17 cellular contexts compared by ENCODE assay signal in genomic region chr2:218392459-218392858, GRCh38. TPM values are rescaled to one million over a fixed set of nuclear protein-coding genes. Genes with fewer than 3 reads are reported as not detected.
DNase-seq lines count a peak whose midpoint lies in the region; ATAC-seq and TF ChIP-seq lines count a peak whose summit lies in the region.
"Had no signal": no experiment of that assay in that cellular context is flagged by ENCODE, and none has a peak within 500 bp of the region (broad histone marks: within the 10 kb centered on the region; RNA-seq: fewer than 3 reads in every experiment).

No MANE protein-coding gene starts in this region.

- H3K9me3 Mint-ChIP-seq in memory B cell = no peaks in the 10 kb centered on the region
- H3K9me3 Mint-ChIP-seq in glutamatergic neuron (ENCODE audit: unreplicated experiment) = peaks cover 9% of the 10 kb centered on the region
- H3K9me3 Mint-ChIP-seq: HFFc6 had no signal

- H3K9me3 ChIP-seq in BLaER1 = no peaks in the 10 kb centered on the region
- H3K9me3 ChIP-seq: BE2C had no signal

- no peaks in the 10 kb centered on the region for H4K20me1 ChIP-seq in BLaER1

- H3K4me1 ChIP-seq in BLaER1 = peaks cover 60% of the 10 kb centered on the region

- H3K36me3 Mint-ChIP-seq in memory B cell = no peaks in the 10 kb centered on the region
- H3K36me3 Mint-ChIP-seq in glutamatergic neuron (ENCODE audit: unreplicated experiment) = no peaks in the 10 kb centered on the region
- H3K36me3 Mint-ChIP-seq: CD4-positive, CD25-positive, alpha-beta regulatory T cell had no signal

- H3K27ac Mint-ChIP-seq in memory B cell (peak overlapping the region; percentile 32), glutamatergic neuron (ENCODE audit: unreplicated experiment) (no peak overlapping the region)
- H3K27ac Mint-ChIP-seq: HFFc6 had no signal

- no peak for TF ChIP-seq CTCF in RWPE1 (conservative IDR thresholded peaks at IDR 0.05; ENCODE audit: low read depth)
- TF ChIP-seq CTCF in glutamatergic neuron (IDR thresholded peaks at IDR 0.05; ENCODE audit: partially characterized antibody, unreplicated experiment) = no peak

- H3K4me1 Mint-ChIP-seq in memory B cell (peaks cover 19% of the 10 kb centered on the region), glutamatergic neuron (ENCODE audit: low read depth, unreplicated experiment) (peaks cover 8% of the 10 kb centered on the region)

- no peak for DNase-seq in RWPE1 (ENCODE audit: low spot score)
- DNase-seq in memory B cell (ENCODE audit: low spot score in 2 of 2) = no peak
- DNase-seq in NOMO-1 treated with dmso at 0.1 percent for 144 hours (lab: John Stamatoyannopoulos, UW; ENCODE audit: unreplicated experiment) = no peak
- DNase-seq in glutamatergic neuron = no peak
- DNase-seq in kidney tubule cell (ENCODE audit: low spot score) = no peak
- DNase-seq: BE2C; Calu3; CD4-positive, CD25-positive, alpha-beta regulatory T cell; DMS 273 treated with DMSO at 0.1 percent for 48 hours; HCEC 1CT; HFFc6; IMR-90; KG1 had no signal

- 0 out of 2 replicates have a peak overlapping the region, but pooled peaks have one; percentile 29 for H3K9ac ChIP-seq in BLaER1

- H3K4me3 Mint-ChIP-seq in memory B cell = no peak overlapping the region
- H3K4me3 Mint-ChIP-seq in glutamatergic neuron (ENCODE audit: unreplicated experiment) = no peak overlapping the region
- H3K4me3 Mint-ChIP-seq: HFFc6 had no signal

- peak overlapping the region; percentile 99 for H3K4me2 ChIP-seq in BLaER1

- ATAC-seq in memory B cell (ENCODE audit: low read depth) = no peak

- H3K27me3 Mint-ChIP-seq in memory B cell (no peaks in the 10 kb centered on the region), glutamatergic neuron (ENCODE audit: unreplicated experiment) (peaks cover 8% of the 10 kb centered on the region)

- H3K36me3 ChIP-seq in BLaER1 = no peaks in the 10 kb centered on the region
- H3K36me3 ChIP-seq: BE2C had no signal

- CTCF ChIA-PET in RWPE1 (lab: Yijun Ruan, JAX) = interaction anchor here (0.6 to 1.6 kb wide), 2 partner anchors 91 to 291 kb away, joined by 5 to 6 read pairs; no protein-coding TSS in a partner anchor

- H3K4me3 ChIP-seq in BLaER1 = no peak overlapping the region

- H3K27ac ChIP-seq in BLaER1 = 0 out of 2 replicates have a peak overlapping the region, but pooled peaks have one; percentile 51
- peak overlapping the region; percentile 19 for H3K27ac ChIP-seq in RWPE1
- H3K27ac ChIP-seq: HL-60 had no signal

- POLR2A ChIA-PET in RWPE1 (lab: Yijun Ruan, JAX; ENCODE audit: low non-redundant PET) = no interaction called here

- H3K27me3 ChIP-seq in BLaER1 = peaks cover 8% of the 10 kb centered on the region

RNA-seq across cellular contexts. Expression of gene CTDSP1, which starts 7.2 kb away (rescaled TPM):
- total RNA-seq in glutamatergic neuron (ENCODE audit: unreplicated experiment) = 9.7 TPM

RNA-seq across cellular contexts. Expression of gene SLC11A1, which starts 10.4 kb away (rescaled TPM):
- total RNA-seq in glutamatergic neuron (ENCODE audit: unreplicated experiment) = not detected
- total RNA-seq: Calu3, Daoy had no signal

RNA-seq across cellular contexts. Expression of gene VIL1, which starts 26.5 kb away (rescaled TPM):
- total RNA-seq in glutamatergic neuron (ENCODE audit: unreplicated experiment) = not detected
- total RNA-seq: H4, HFFc6, IMR-90 had no signal

RNA-seq across cellular contexts. Expression of gene CATIP, which starts 35.8 kb away (rescaled TPM):
- not detected for total RNA-seq in glutamatergic neuron (ENCODE audit: unreplicated experiment)
- total RNA-seq: Calu3; CD4-positive, CD25-positive, alpha-beta regulatory T cell; Daoy; H4; HFFc6; IMR-90 had no signal
